Comparison of ENCODE assay signal across 19 cellular contexts in the genomic region with DNA sequence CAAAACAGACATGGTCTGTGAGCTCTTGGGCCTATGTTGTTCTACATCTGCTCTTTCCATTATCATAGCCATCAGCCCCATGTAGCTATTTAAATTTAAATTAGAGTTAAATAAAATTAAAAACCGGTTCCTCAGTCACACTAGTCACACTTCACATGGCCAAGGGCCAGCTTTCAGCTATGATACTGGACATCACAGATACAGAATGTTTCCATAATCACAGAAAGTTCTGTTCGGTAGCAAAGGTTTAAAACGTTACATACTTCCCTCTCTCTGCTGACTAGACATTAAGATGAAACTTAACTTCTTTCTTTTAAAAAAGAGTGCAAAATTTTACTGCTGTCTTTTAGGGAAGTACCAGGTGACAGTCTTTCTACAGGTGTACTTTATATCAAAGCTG. TPM values are rescaled to one million over a fixed set of nuclear protein-coding genes. Genes with fewer than 3 reads are reported as not detected.
A peak's percentile ranks its signal among the peaks of the same experiment; 100 is the strongest.
DNase-seq lines count a peak whose midpoint lies in the region; ATAC-seq and TF ChIP-seq lines count a peak whose summit lies in the region.
"Had no signal": no experiment of that assay in that cellular context is flagged by ENCODE, and none has a peak within 500 bp of the region (broad histone marks: within the 10 kb centered on the region; RNA-seq: fewer than 3 reads in every experiment).

No MANE protein-coding gene starts in this region.

- no peak overlapping the region for H2AFZ ChIP-seq in OCI-LY3 (ENCODE audit: low read depth, low read length)

- no peak overlapping the region for H3K27ac Mint-ChIP-seq in T-helper 2 cell treated with Interferon-gamma antibody and Interleukin-4, amounts not matched to agents 5 μg/mL and 100 μg/mL, for 36 hours
- H3K27ac Mint-ChIP-seq in effector memory CD8-positive, alpha-beta T cell = peak overlapping the region; percentile 82 to 84
- H3K27ac Mint-ChIP-seq: activated naive CD8-positive, alpha-beta T cell treated with anti-CD3 and anti-CD28 coated beads, Interleukin-2, amount 10 ng/mL, durations not matched to agents 7 days and 5 days; HFFc6 had no signal

- no peak overlapping the region for H3K4me3 ChIP-seq in BLaER1 treated with 17β-estradiol and CSF1 and Interleukin-3, amounts not matched to agents 10 nM and 100 nM
- H3K4me3 ChIP-seq in OCI-LY3 (ENCODE audit: low read length) = no peak overlapping the region
- H3K4me3 ChIP-seq: left lung, MG63, vagina had no signal

- H3K36me3 ChIP-seq in BLaER1 treated with 17β-estradiol and CSF1 and Interleukin-3, amounts not matched to agents 10 nM and 100 nM = no peaks in the 10 kb centered on the region
- H3K36me3 ChIP-seq in OCI-LY3 (replicated peaks; ENCODE audit: low read depth, low read length) = no peaks in the 10 kb centered on the region
- H3K36me3 ChIP-seq: brain microvascular endothelial cell, left lung, MG63, vagina had no signal

- H3K4me3 Mint-ChIP-seq in T-helper 2 cell treated with Interferon-gamma antibody and Interleukin-4, amounts not matched to agents 5 μg/mL and 100 μg/mL, for 36 hours = peak overlapping the region; percentile 61
- peak overlapping the region in 1 of 2 donors; percentile 67 for H3K4me3 Mint-ChIP-seq in effector memory CD8-positive, alpha-beta T cell
- H3K4me3 Mint-ChIP-seq: HFFc6 had no signal

- H3K27me3 Mint-ChIP-seq in T-helper 2 cell treated with Interferon-gamma antibody and Interleukin-4, amounts not matched to agents 5 μg/mL and 100 μg/mL, for 36 hours (ENCODE audit: low read depth) = no peaks in the 10 kb centered on the region
- H3K27me3 Mint-ChIP-seq in effector memory CD8-positive, alpha-beta T cell = no peaks in the 10 kb centered on the region
- H3K27me3 Mint-ChIP-seq: activated naive CD8-positive, alpha-beta T cell treated with anti-CD3 and anti-CD28 coated beads, Interleukin-2, amount 10 ng/mL, durations not matched to agents 7 days and 5 days had no signal

- H3K4me2 ChIP-seq in BLaER1 treated with 17β-estradiol and CSF1 and Interleukin-3, amounts not matched to agents 10 nM and 100 nM = peak overlapping the region; percentile 8 to 84 (median 71); a peak in 19 of 22 replicates
- H3K4me2 ChIP-seq in OCI-LY3 (ENCODE audit: low read length) = peak overlapping the region; percentile 35

- no peaks in the 10 kb centered on the region for H3K36me3 Mint-ChIP-seq in T-helper 2 cell treated with Interferon-gamma antibody and Interleukin-4, amounts not matched to agents 5 μg/mL and 100 μg/mL, for 36 hours (ENCODE audit: low read depth)
- H3K36me3 Mint-ChIP-seq in effector memory CD8-positive, alpha-beta T cell (ENCODE audit: insufficient read depth) = peaks cover 8% of the 10 kb centered on the region

- peaks cover 0 to 89% (median 45%) of the 10 kb centered on the region in 11 experiments; a peak in 17 of 22 replicates for H4K20me1 ChIP-seq in BLaER1 treated with 17β-estradiol and CSF1 and Interleukin-3, amounts not matched to agents 10 nM and 100 nM
- peaks cover 21% of the 10 kb centered on the region for H4K20me1 ChIP-seq in OCI-LY3 (ENCODE audit: insufficient read depth, low read length)

- H3K4me1 Mint-ChIP-seq in T-helper 2 cell treated with Interferon-gamma antibody and Interleukin-4, amounts not matched to agents 5 μg/mL and 100 μg/mL, for 36 hours (ENCODE audit: low read depth) = peaks cover 41% of the 10 kb centered on the region
- H3K4me1 Mint-ChIP-seq in effector memory CD8-positive, alpha-beta T cell (ENCODE audit: low read depth in 2 of 2) = peaks cover 29 to 50% of the 10 kb centered on the region in 2 donors

- no peak for DNase-seq in T-helper 2 cell treated with Interferon-gamma antibody and Interleukin-4, amounts not matched to agents 5 μg/mL and 100 μg/mL, for 36 hours (ENCODE audit: low spot score)
- no peak for DNase-seq in T-helper 2 cell
- no peak for DNase-seq in effector memory CD8-positive, alpha-beta T cell
- no peak for DNase-seq in foreskin keratinocyte
- DNase-seq in hypothalamus (lab: John Stamatoyannopoulos, UW) = no peak
- no peak for DNase-seq in caudate nucleus (lab: John Stamatoyannopoulos, UW)
- DNase-seq: ACHN; activated CD4-positive, CD25-positive, alpha-beta regulatory T cell; activated CD8-positive, alpha-beta memory T cell treated with anti-CD3 and anti-CD28 coated beads, Interleukin-2, amount 50 U/mL, for 4 hours; activated naive CD8-positive, alpha-beta T cell treated with anti-CD3 and anti-CD28 coated beads, Interleukin-2, amount 10 ng/mL, durations not matched to agents 7 days and 5 days; brain microvascular endothelial cell; EL; HFFc6; left lung; MG63; NCI-H2029 treated with DMSO at 0.1 percent for 48 hours had no signal

- no peaks in the 10 kb centered on the region for H3K9me3 ChIP-seq in BLaER1 treated with 17β-estradiol and CSF1 and Interleukin-3, amounts not matched to agents 10 nM and 100 nM (replicated peaks in 1 of 11)
- no peaks in the 10 kb centered on the region for H3K9me3 ChIP-seq in OCI-LY3 (ENCODE audit: insufficient read depth, low read length)
- H3K9me3 ChIP-seq: left lung, MG63, vagina had no signal

- H3K27me3 ChIP-seq in BLaER1 treated with 17β-estradiol and CSF1 and Interleukin-3, amounts not matched to agents 10 nM and 100 nM = no peaks in the 10 kb centered on the region
- H3K27me3 ChIP-seq in OCI-LY3 (ENCODE audit: low read depth, low read length) (no peaks in the 10 kb centered on the region), foreskin keratinocyte (no peaks in the 10 kb centered on the region)
- H3K27me3 ChIP-seq: brain microvascular endothelial cell, left lung, MG63, vagina had no signal

- H3K9ac ChIP-seq in BLaER1 treated with 17β-estradiol and CSF1 and Interleukin-3, amounts not matched to agents 10 nM and 100 nM = peak overlapping the region in 2 of 11 experiments; percentile 18 to 66; a peak in 2 of 22 replicates
- no peak overlapping the region for H3K9ac ChIP-seq in OCI-LY3 (ENCODE audit: low read length)

- peaks cover 38 to 65% (median 55%) of the 10 kb centered on the region in 10 experiments for H3K4me1 ChIP-seq in BLaER1 treated with 17β-estradiol and CSF1 and Interleukin-3, amounts not matched to agents 10 nM and 100 nM
- peaks cover 16% of the 10 kb centered on the region for H3K4me1 ChIP-seq in OCI-LY3 (ENCODE audit: low read length)
- H3K4me1 ChIP-seq in foreskin keratinocyte = no peaks in the 10 kb centered on the region

- H3K27ac ChIP-seq in BLaER1 treated with 17β-estradiol and CSF1 and Interleukin-3, amounts not matched to agents 10 nM and 100 nM = peak overlapping the region in 8 of 11 experiments; percentile 45 to 82 (median 74); a peak in 15 of 22 replicates
- H3K27ac ChIP-seq in OCI-LY3 (ENCODE audit: low read length) (no peak overlapping the region), foreskin keratinocyte (no peak overlapping the region), caudate nucleus (ENCODE audit: low read depth, low read length) (no peak overlapping the region)
- H3K27ac ChIP-seq: brain microvascular endothelial cell, vagina had no signal

- no peak for TF ChIP-seq CTCF in OCI-LY3 (IDR thresholded peaks at IDR 0.05; ENCODE audit: low read depth, low read length)
- no peak for TF ChIP-seq CTCF in foreskin keratinocyte (conservative IDR thresholded peaks at IDR 0.05)

- peaks cover 45% of the 10 kb centered on the region for H3K79me2 ChIP-seq in OCI-LY3 (ENCODE audit: low read length)

- no peaks in the 10 kb centered on the region for H3K9me3 Mint-ChIP-seq in T-helper 2 cell treated with Interferon-gamma antibody and Interleukin-4, amounts not matched to agents 5 μg/mL and 100 μg/mL, for 36 hours
- H3K9me3 Mint-ChIP-seq in effector memory CD8-positive, alpha-beta T cell = no peaks in the 10 kb centered on the region
- H3K9me3 Mint-ChIP-seq: activated naive CD8-positive, alpha-beta T cell treated with anti-CD3 and anti-CD28 coated beads, Interleukin-2, amount 10 ng/mL, durations not matched to agents 7 days and 5 days; HFFc6 had no signal

- no peak for ATAC-seq in effector memory CD8-positive, alpha-beta T cell (replicated peaks)
- ATAC-seq in foreskin keratinocyte = no peak

RNA-seq across cellular contexts. Expression of gene SRPK2, which starts 43.0 kb away (rescaled TPM):
- 43.1 and 47.0 TPM in 2 replicates for total RNA-seq in foreskin keratinocyte
- 11.7 and 14.2 TPM in 2 replicates for polyA plus RNA-seq in foreskin keratinocyte

Comparison
In these comparisons a context has a peak if more than half of its experiments do, and no peak if none do; other contexts are left out.
1. H3K27ac ChIP-seq: peak in BLaER1 treated with 17β-estradiol and CSF1 and Interleukin-3, amounts not matched to agents 10 nM and 100 nM (8 of 11); none in OCI-LY3 (single experiment), foreskin keratinocyte (single experiment) and caudate nucleus (single experiment).